In genomic region chr17:35529868-35530267, GRCh38 we compare ENCODE assay signal across 19 cellular contexts. TPM values are rescaled to one million over a fixed set of nuclear protein-coding genes. Genes with fewer than 3 reads are reported as not detected.
A peak's percentile ranks its signal among the peaks of the same experiment; 100 is the strongest.
DNase-seq lines count a peak whose midpoint lies in the region; ATAC-seq and TF ChIP-seq lines count a peak whose summit lies in the region.
"Had no signal": no experiment of that assay in that cellular context is flagged by ENCODE, and none has a peak within 500 bp of the region (broad histone marks: within the 10 kb centered on the region; RNA-seq: fewer than 3 reads in every experiment).

No MANE protein-coding gene starts in this region.

- H3K36me3 ChIP-seq in CD8-positive, alpha-beta T cell (ENCODE audit: insufficient read depth, low read length) = no peaks in the 10 kb centered on the region
- H3K36me3 ChIP-seq in naive thymus-derived CD4-positive, alpha-beta T cell (ENCODE audit: control insufficient read depth in 2 of 3, insufficient read depth in 3 of 3, low read length in 3 of 3) = no peaks in the 10 kb centered on the region
- H3K36me3 ChIP-seq: HAP-1 had no signal

- POLR2A ChIA-PET in CD8-positive, alpha-beta T cell (lab: Charles Lee) = interaction anchor here (0.6 to 1.2 kb wide), 3 partner anchors 9 to 233 kb away, joined by 3 read pairs; partner anchors contain the start of gene PEX12
- POLR2A ChIA-PET in naive thymus-derived CD4-positive, alpha-beta T cell (lab: Charles Lee) = interaction anchor here (3.0 to 16.0 kb wide), 4 partner anchors 8 to 290 kb away, joined by 18 to 253 read pairs (median 161); partner anchors contain the start of gene SLFN5

- peak overlapping the region; percentile 41 for H3K4me3 Mint-ChIP-seq in activated CD4-positive, alpha-beta T cell treated with anti-CD3 and anti-CD28 coated beads, Interleukin-2, amount 10 ng/mL, durations not matched to agents 24 days and 14 days
- peak overlapping the region; percentile 38 for H3K4me3 Mint-ChIP-seq in CD8-positive, alpha-beta T cell
- H3K4me3 Mint-ChIP-seq in activated T-helper 17 cell treated with anti-CD3 and anti-CD28 coated beads, Interleukin-2, amount 50 U/mL, for 72 hours = peak overlapping the region; percentile 79
- H3K4me3 Mint-ChIP-seq in naive thymus-derived CD4-positive, alpha-beta T cell = peak overlapping the region in 8 of 10 donors; percentile 5 to 75 (median 52)

- no peak for TF ChIP-seq CTCF in CD8-positive, alpha-beta T cell (IDR thresholded peaks at IDR 0.05)

- intact Hi-C loops in activated CD4-positive, alpha-beta T cell treated with anti-CD3 and anti-CD28 coated beads, Interleukin-2, amount 10 ng/mL, durations not matched to agents 24 days and 14 days (cut with micrococcal nuclease) = no loop called here
- intact Hi-C loops in CD8-positive, alpha-beta T cell (cut with DNase I, micrococcal nuclease) = loop anchor here (5.0 kb wide), 2 partner anchors 83 to 98 kb away; partner anchors contain the start of genes SLFN12 (in 1 of the 2) and SLFN13 (in 1 of the 2)
- intact Hi-C loops in naive thymus-derived CD4-positive, alpha-beta T cell (cut with micrococcal nuclease) = loop anchor here in 1 of 2 donors (1.0 kb wide), 1 partner anchor 9 kb away; no protein-coding TSS in a partner anchor

- DNase-seq in activated CD4-positive, alpha-beta T cell treated with anti-CD3 and anti-CD28 coated beads, Interleukin-2, amount 10 ng/mL, durations not matched to agents 24 days and 14 days = no peak
- no peak for DNase-seq in activated CD4-positive, alpha-beta T cell treated with anti-CD3 and anti-CD28 coated beads for 4 hours
- DNase-seq in CD8-positive, alpha-beta T cell = no peak
- DNase-seq in naive thymus-derived CD4-positive, alpha-beta T cell = no peak
- DNase-seq in NCI-H2171 (lab: John Stamatoyannopoulos, UW) (no peak), hippocampal formation (lab: John Stamatoyannopoulos, UW) (no peak), NCI-H526 treated with DMSO at 0.1 percent for 48 hours (lab: John Stamatoyannopoulos, UW) (no peak)
- DNase-seq: DND-41; NCI-H187; NCI-H345; NCI-H69; NK-92 treated with Interleukin-12 subunit alpha and Interleukin-12 subunit beta, amount 100 ng/mL, for 24 hours had no signal

- no peaks in the 10 kb centered on the region for H3K9me3 ChIP-seq in CD8-positive, alpha-beta T cell (ENCODE audit: low read length)
- no peaks in the 10 kb centered on the region for H3K9me3 ChIP-seq in naive thymus-derived CD4-positive, alpha-beta T cell (ENCODE audit: control insufficient read depth in 2 of 3, low read length in 3 of 3)
- H3K9me3 ChIP-seq: HAP-1 had no signal

- CTCF ChIA-PET in CD8-positive, alpha-beta T cell (lab: Charles Lee) = interaction anchor here (1.0 to 1.4 kb wide), 2 partner anchors 9 to 217 kb away, joined by 3 to 5 read pairs; no protein-coding TSS in a partner anchor
- CTCF ChIA-PET in naive thymus-derived CD4-positive, alpha-beta T cell (lab: Charles Lee) = interaction anchor here (1.4 kb wide), 1 partner anchor 10 kb away, joined by 3 read pairs; no protein-coding TSS in a partner anchor

- H3K27me3 ChIP-seq in CD8-positive, alpha-beta T cell (ENCODE audit: insufficient read depth, low read length) = no peaks in the 10 kb centered on the region
- H3K27me3 ChIP-seq in naive thymus-derived CD4-positive, alpha-beta T cell (ENCODE audit: control insufficient read depth in 2 of 2, insufficient read depth in 2 of 2, low read length in 2 of 2) = no peaks in the 10 kb centered on the region

- H3K4me1 ChIP-seq in CD8-positive, alpha-beta T cell (ENCODE audit: insufficient read depth, low read length) = peaks cover 60% of the 10 kb centered on the region
- peaks cover 36 to 39% of the 10 kb centered on the region in 2 donors for H3K4me1 ChIP-seq in naive thymus-derived CD4-positive, alpha-beta T cell (ENCODE audit: control insufficient read depth in 2 of 2, insufficient read depth in 2 of 2, low read length in 2 of 2)
- H3K4me1 ChIP-seq: HAP-1 had no signal

- H3K27me3 Mint-ChIP-seq in activated CD4-positive, alpha-beta T cell treated with anti-CD3 and anti-CD28 coated beads, Interleukin-2, amount 10 ng/mL, durations not matched to agents 24 days and 14 days = no peaks in the 10 kb centered on the region
- no peaks in the 10 kb centered on the region for H3K27me3 Mint-ChIP-seq in CD8-positive, alpha-beta T cell (ENCODE audit: low read depth)
- H3K27me3 Mint-ChIP-seq in activated T-helper 17 cell treated with anti-CD3 and anti-CD28 coated beads, Interleukin-2, amount 50 U/mL, for 72 hours = no peaks in the 10 kb centered on the region
- H3K27me3 Mint-ChIP-seq in naive thymus-derived CD4-positive, alpha-beta T cell = no peaks in the 10 kb centered on the region

- no peak overlapping the region for H3K27ac ChIP-seq in CD8-positive, alpha-beta T cell (ENCODE audit: low read depth, low read length)
- H3K27ac ChIP-seq in naive thymus-derived CD4-positive, alpha-beta T cell (ENCODE audit: low read depth, low read length) = no peak overlapping the region
- H3K27ac ChIP-seq: HL-60 had no signal

- H3K36me3 Mint-ChIP-seq in activated CD4-positive, alpha-beta T cell treated with anti-CD3 and anti-CD28 coated beads, Interleukin-2, amount 10 ng/mL, durations not matched to agents 24 days and 14 days (ENCODE audit: low read depth) = peaks cover 67% of the 10 kb centered on the region
- H3K36me3 Mint-ChIP-seq in CD8-positive, alpha-beta T cell = peaks cover 57% of the 10 kb centered on the region
- H3K36me3 Mint-ChIP-seq in activated T-helper 17 cell treated with anti-CD3 and anti-CD28 coated beads, Interleukin-2, amount 50 U/mL, for 72 hours (ENCODE audit: low read depth) = peaks cover 82% of the 10 kb centered on the region
- peaks cover 4 to 72% (median 44%) of the 10 kb centered on the region in 5 donors for H3K36me3 Mint-ChIP-seq in naive thymus-derived CD4-positive, alpha-beta T cell

- ATAC-seq in CD8-positive, alpha-beta T cell = peak; percentile 49
- peak; percentile 53 for ATAC-seq in activated T-helper 17 cell treated with anti-CD3 and anti-CD28 coated beads, Interleukin-2, amount 50 U/mL, for 72 hours (replicated peaks)
- ATAC-seq in naive thymus-derived CD4-positive, alpha-beta T cell = peak; percentile 50

- peaks cover 70% of the 10 kb centered on the region for H3K4me1 Mint-ChIP-seq in activated CD4-positive, alpha-beta T cell treated with anti-CD3 and anti-CD28 coated beads, Interleukin-2, amount 10 ng/mL, durations not matched to agents 24 days and 14 days
- peaks cover 81% of the 10 kb centered on the region for H3K4me1 Mint-ChIP-seq in CD8-positive, alpha-beta T cell (ENCODE audit: low read depth)
- peaks cover 61% of the 10 kb centered on the region for H3K4me1 Mint-ChIP-seq in activated T-helper 17 cell treated with anti-CD3 and anti-CD28 coated beads, Interleukin-2, amount 50 U/mL, for 72 hours
- peaks cover 54 to 91% (median 78%) of the 10 kb centered on the region in 7 donors for H3K4me1 Mint-ChIP-seq in naive thymus-derived CD4-positive, alpha-beta T cell

- no peak overlapping the region for H3K27ac Mint-ChIP-seq in activated CD4-positive, alpha-beta T cell treated with anti-CD3 and anti-CD28 coated beads, Interleukin-2, amount 10 ng/mL, durations not matched to agents 24 days and 14 days
- peak overlapping the region; percentile 96 for H3K27ac Mint-ChIP-seq in CD8-positive, alpha-beta T cell
- H3K27ac Mint-ChIP-seq in activated T-helper 17 cell treated with anti-CD3 and anti-CD28 coated beads, Interleukin-2, amount 50 U/mL, for 72 hours = peak overlapping the region; percentile 79
- H3K27ac Mint-ChIP-seq in naive thymus-derived CD4-positive, alpha-beta T cell = peak overlapping the region in 6 of 9 donors; percentile 15 to 89 (median 83)

- H3K4me3 ChIP-seq in CD8-positive, alpha-beta T cell (ENCODE audit: low read depth, low read length) = no peak overlapping the region
- no peak overlapping the region for H3K4me3 ChIP-seq in naive thymus-derived CD4-positive, alpha-beta T cell (ENCODE audit: low read length)
- H3K4me3 ChIP-seq: HAP-1 had no signal

- H3K9me3 Mint-ChIP-seq in activated CD4-positive, alpha-beta T cell treated with anti-CD3 and anti-CD28 coated beads, Interleukin-2, amount 10 ng/mL, durations not matched to agents 24 days and 14 days = peaks cover 4% of the 10 kb centered on the region
- peaks cover under 1% of the 10 kb centered on the region for H3K9me3 Mint-ChIP-seq in CD8-positive, alpha-beta T cell
- H3K9me3 Mint-ChIP-seq in activated T-helper 17 cell treated with anti-CD3 and anti-CD28 coated beads, Interleukin-2, amount 50 U/mL, for 72 hours = peaks cover 3% of the 10 kb centered on the region
- H3K9me3 Mint-ChIP-seq in naive thymus-derived CD4-positive, alpha-beta T cell = peaks cover 0 to 10% (median 5%) of the 10 kb centered on the region in 11 donors

RNA-seq across cellular contexts. Expression of gene SLFN12L, which starts 7.6 kb away (rescaled TPM):
- total RNA-seq in activated CD4-positive, alpha-beta T cell treated with anti-CD3 and anti-CD28 coated beads, Interleukin-2, amount 10 ng/mL, durations not matched to agents 24 days and 14 days = 43.1 and 44.8 TPM in 2 replicates
- total RNA-seq in CD8-positive, alpha-beta T cell = 10 to 100 TPM; 39.8 to 41.4 TPM
- 10 to 100 TPM; 56.1 to 72.2 TPM for total RNA-seq in activated T-helper 17 cell treated with anti-CD3 and anti-CD28 coated beads, Interleukin-2, amount 50 U/mL, for 72 hours
- total RNA-seq in naive thymus-derived CD4-positive, alpha-beta T cell = 100 to 1,000 TPM in 1 of 5 experiments, 10 to 100 TPM in 4; 41.7 to 111 (median 52.9) TPM
- 10 to 100 TPM; 12.0 to 13.6 TPM for polyA plus RNA-seq in naive thymus-derived CD4-positive, alpha-beta T cell
- total RNA-seq: A172, LHCN-M2, OCI-LY7 had no signal
- polyA plus RNA-seq: BJ had no signal

RNA-seq across cellular contexts. Expression of gene SLFN14, which starts 30.8 kb away (rescaled TPM):
- 0.07 TPM in 1 of 2 replicates, not detected in the other for total RNA-seq in activated CD4-positive, alpha-beta T cell treated with anti-CD3 and anti-CD28 coated beads, Interleukin-2, amount 10 ng/mL, durations not matched to agents 24 days and 14 days
- not detected for total RNA-seq in CD8-positive, alpha-beta T cell
- total RNA-seq in activated T-helper 17 cell treated with anti-CD3 and anti-CD28 coated beads, Interleukin-2, amount 50 U/mL, for 72 hours = under 1 TPM in 1 of 2 donors, not detected in 1; 0.08 TPM
- total RNA-seq in naive thymus-derived CD4-positive, alpha-beta T cell = not detected
- polyA plus RNA-seq in naive thymus-derived CD4-positive, alpha-beta T cell = under 1 TPM in 1 of 2 donors, not detected in 1; 0.06 TPM
- total RNA-seq: A172, LHCN-M2, OCI-LY7 had no signal
- polyA plus RNA-seq: BJ had no signal

RNA-seq across cellular contexts. Expression of gene PEX12, which starts 48.5 kb away (rescaled TPM):
- 4.5 and 4.8 TPM in 2 replicates for total RNA-seq in activated CD4-positive, alpha-beta T cell treated with anti-CD3 and anti-CD28 coated beads, Interleukin-2, amount 10 ng/mL, durations not matched to agents 24 days and 14 days
- 1 to 10 TPM; 2.7 to 3.2 TPM for total RNA-seq in CD8-positive, alpha-beta T cell
- total RNA-seq in activated T-helper 17 cell treated with anti-CD3 and anti-CD28 coated beads, Interleukin-2, amount 50 U/mL, for 72 hours = 1 to 10 TPM; 1.9 to 2.6 TPM
- 1 to 10 TPM; 2.9 to 8.0 (median 5.3) TPM for total RNA-seq in naive thymus-derived CD4-positive, alpha-beta T cell
- polyA plus RNA-seq in naive thymus-derived CD4-positive, alpha-beta T cell = 1 to 10 TPM; 2.2 to 5.0 TPM

RNA-seq across cellular contexts. Expression of gene AP2B1, which starts 57.3 kb away (rescaled TPM):
- 164 and 172 TPM in 2 replicates for total RNA-seq in activated CD4-positive, alpha-beta T cell treated with anti-CD3 and anti-CD28 coated beads, Interleukin-2, amount 10 ng/mL, durations not matched to agents 24 days and 14 days
- total RNA-seq in CD8-positive, alpha-beta T cell = 10 to 100 TPM; 58.7 to 65.7 TPM
- 100 to 1,000 TPM; 189 to 213 TPM for total RNA-seq in activated T-helper 17 cell treated with anti-CD3 and anti-CD28 coated beads, Interleukin-2, amount 50 U/mL, for 72 hours
- total RNA-seq in naive thymus-derived CD4-positive, alpha-beta T cell = 100 to 1,000 TPM in 4 of 5 experiments, 10 to 100 TPM in 1; 84.7 to 197 (median 136) TPM
- 10 to 100 TPM; 49.0 to 66.0 TPM for polyA plus RNA-seq in naive thymus-derived CD4-positive, alpha-beta T cell
